8 cellular contexts compared by ENCODE assay signal in the genomic region with DNA sequence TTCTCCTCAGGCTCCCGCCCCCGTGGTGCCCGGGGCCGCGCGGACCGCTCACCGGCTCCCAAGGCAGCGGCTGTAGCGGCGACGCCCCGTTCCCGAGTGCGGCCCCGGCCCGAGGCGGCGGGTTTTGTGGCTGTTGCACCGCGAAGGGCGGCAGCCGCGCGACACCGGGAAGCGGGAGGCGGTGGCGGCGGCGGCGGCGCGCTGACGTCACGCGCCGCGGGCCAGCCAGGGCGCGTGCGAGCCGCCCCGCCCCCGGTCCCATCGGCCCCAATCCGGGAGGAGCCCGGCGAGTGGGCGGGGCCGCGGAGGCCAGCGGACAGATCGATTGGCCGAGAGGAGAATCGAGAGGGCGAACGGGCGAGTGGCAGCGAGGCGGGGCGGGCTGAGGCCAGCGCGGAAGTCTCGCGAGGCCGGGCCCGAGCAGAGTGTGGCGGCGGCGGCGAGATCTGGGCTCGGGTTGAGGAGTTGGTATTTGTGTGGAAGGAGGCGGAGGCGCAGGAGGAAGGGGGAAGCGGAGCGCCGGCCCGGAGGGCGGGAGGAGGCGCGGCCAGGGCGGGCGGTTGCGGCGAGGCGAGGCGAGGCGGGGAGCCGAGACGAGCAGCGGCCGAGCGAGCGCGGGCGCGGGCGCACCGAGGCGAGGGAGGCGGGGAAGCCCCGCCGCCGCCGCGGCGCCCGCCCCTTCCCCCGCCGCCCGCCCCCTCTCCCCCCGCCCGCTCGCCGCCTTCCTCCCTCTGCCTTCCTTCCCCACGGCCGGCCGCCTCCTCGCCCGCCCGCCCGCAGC. TPM values are rescaled to one million over a fixed set of nuclear protein-coding genes. Genes with fewer than 3 reads are reported as not detected.
DNase-seq lines count a peak whose midpoint lies in the region; ATAC-seq, FAIRE-seq and TF ChIP-seq lines count a peak whose summit lies in the region.

A gene (plus strand): TSS at position 726 of the 781 bp plus-strand sequence. CDS start 101 bp downstream, outside the sequence.

- peak within 1 kb of the TSS; percentile 94 for H2AK5ac ChIP-seq in H1 (ENCODE audit: low read depth, low read length)

- CTCF ChIA-PET in Calu3 (lab: Charles Lee), result interaction anchor here (1.2 kb wide), 1 partner anchor 45 kb away, joined by 3 read pairs; no protein-coding TSS in a partner anchor
- CTCF ChIA-PET in activated CD8-positive, alpha-beta memory T cell treated with anti-CD3 and anti-CD28 coated beads, Interleukin-2, amount 10 ng/mL, durations not matched to agents 7 days and 5 days (lab: Charles Lee), result interaction anchor here (1.0 to 5.0 kb wide), 5 partner anchors 14 to 46 kb away, joined by 3 to 53 read pairs (median 10); no protein-coding TSS in a partner anchor
- CTCF ChIA-PET in H1 (lab: Charles Lee; ENCODE audit: partially characterized antibody), result interaction anchor here (2.6 kb wide), 1 partner anchor 15 kb away, joined by 10 read pairs; no protein-coding TSS in a partner anchor

- H4K5ac ChIP-seq in H1 (ENCODE audit: insufficient read length, low read depth, low read length), result peak within 1 kb of the TSS; percentile 97

- H3K36me3 Mint-ChIP-seq in Calu3 (ENCODE audit: insufficient read depth, unreplicated experiment), result peaks cover 64% of the 10 kb centered on the region
- peaks cover 45% of the 10 kb centered on the region for H3K36me3 Mint-ChIP-seq in activated CD8-positive, alpha-beta memory T cell treated with anti-CD3 and anti-CD28 coated beads, Interleukin-2, amount 10 ng/mL, durations not matched to agents 7 days and 5 days

- H3K27ac Mint-ChIP-seq in Calu3 (ENCODE audit: unreplicated experiment), result peak within 1 kb of the TSS; percentile 98
- H3K27ac Mint-ChIP-seq in activated CD8-positive, alpha-beta memory T cell treated with anti-CD3 and anti-CD28 coated beads, Interleukin-2, amount 10 ng/mL, durations not matched to agents 7 days and 5 days, result peak within 1 kb of the TSS; percentile 99

- FAIRE-seq in H1 (lab: Jason Lieb, UNC), result no peak

- POLR2A ChIA-PET in H1 (lab: Charles Lee; ENCODE audit: partially characterized antibody), result interaction anchor here (0.7 to 7.4 kb wide), 5 partner anchors 10 to 40 kb away, joined by 3 to 90 read pairs (median 7); no protein-coding TSS in a partner anchor

- no peak within 1 kb of the TSS for H2BK120ac ChIP-seq in H1 (replicated peaks; ENCODE audit: low read depth, low read length)

- peak within 1 kb of the TSS; percentile 93 for H4K91ac ChIP-seq in H1 (replicated peaks; ENCODE audit: insufficient read length, low read length)

- peaks cover 22 to 32% of the 10 kb centered on the region in 2 experiments for H4K20me1 ChIP-seq in H1 (replicated peaks in 1 of 2; ENCODE audit: control insufficient read depth in 1 of 2, insufficient read depth in 2 of 2, low read length in 2 of 2)

- H2BK20ac ChIP-seq in H1 (ENCODE audit: low read length), result no peak within 1 kb of the TSS

- peaks cover 14% of the 10 kb centered on the region; the same call in 1 of the 2 replicates for H3K36me3 ChIP-seq in HUES48 (ENCODE audit: control insufficient read depth, insufficient read depth, low read length)
- H3K36me3 ChIP-seq in NT2/D1 (ENCODE audit: insufficient read depth, insufficient read length, low read length), result peaks cover 34% of the 10 kb centered on the region
- H3K36me3 ChIP-seq in H1 (ENCODE audit: control insufficient read depth in 2 of 4, insufficient read depth in 4 of 4, low read length in 3 of 4), result peaks cover 0 to 5% (median 2%) of the 10 kb centered on the region in 4 experiments; a peak in 3 of 8 replicates

- TF ChIP-seq CTCF in Calu3 (IDR thresholded peaks at IDR 0.05; ENCODE audit: unreplicated experiment), result no peak
- no peak for TF ChIP-seq CTCF in H1 (IDR thresholded peaks at IDR 0.05; ENCODE audit: control extremely low read depth in 1 of 3, insufficient read depth in 1 of 3, low read depth in 1 of 3, low read length in 3 of 3)

- peak within 1 kb of the TSS; percentile 93 for H3K56ac ChIP-seq in H1 (replicated peaks; ENCODE audit: insufficient read length, low read depth, low read length)

- peak within 1 kb of the TSS; percentile 100 for H3K27ac ChIP-seq in HUES48 (ENCODE audit: low read depth, low read length)
- H3K27ac ChIP-seq in H1 (ENCODE audit: low read depth, low read length), result peak within 1 kb of the TSS; percentile 91

- TF ChIP-seq EP300 in H1 (IDR thresholded peaks at IDR 0.05; ENCODE audit: borderline replicate concordance in 1 of 2, low read depth in 2 of 2, low read length in 2 of 2), result no peak

- DNase-seq in Calu3 (peak; percentile 99), NT2/D1 (ENCODE audit: low read depth, low spot score) (peak; percentile 87), H1 (ENCODE audit: low read depth in 1 of 2, low spot score in 2 of 2) (peak; percentile 92 to 98), mesenteric fat pad (ENCODE audit: low spot score) (peak; percentile 99)
- DNase-seq in activated CD8-positive, alpha-beta memory T cell treated with anti-CD3 and anti-CD28 coated beads, Interleukin-2, amount 10 ng/mL, durations not matched to agents 7 days and 5 days, result peak; percentile 99
- peak; percentile 96 for DNase-seq in stimulated activated CD8-positive, alpha-beta memory T cell treated with anti-CD3 and anti-CD28 coated beads, Interleukin-15, amount 100 ng/mL, for 1 hour (ENCODE audit: low read depth)

- H3K27me3 Mint-ChIP-seq in Calu3 (ENCODE audit: unreplicated experiment), result no peaks in the 10 kb centered on the region
- H3K27me3 Mint-ChIP-seq in activated CD8-positive, alpha-beta memory T cell treated with anti-CD3 and anti-CD28 coated beads, Interleukin-2, amount 10 ng/mL, durations not matched to agents 7 days and 5 days, result no peaks in the 10 kb centered on the region

- peak within 1 kb of the TSS; percentile 98 for H4K8ac ChIP-seq in H1 (ENCODE audit: extremely low read depth, insufficient read depth, low read length)

- peak within 1 kb of the TSS; percentile 90 for H3K18ac ChIP-seq in H1 (ENCODE audit: extremely low read depth, low read length)

- H3K4me3 ChIP-seq in HUES48 (ENCODE audit: low read depth, low read length) (peak within 1 kb of the TSS; percentile 95), NT2/D1 (ENCODE audit: insufficient read length, low read depth) (peak within 1 kb of the TSS; percentile 97), H1 (ENCODE audit: extremely low read depth in 1 of 4, insufficient read depth in 2 of 4, low read depth in 3 of 4, low read length in 4 of 4) (peak within 1 kb of the TSS; percentile 87 to 100 (median 94))

- no peak within 1 kb of the TSS for H2BK15ac ChIP-seq in H1 (ENCODE audit: low read length)

- H3K4me2 ChIP-seq in H1 (ENCODE audit: insufficient read depth in 1 of 2, low read depth in 2 of 2, low read length in 2 of 2), result peak within 1 kb of the TSS; percentile 68 to 71

- peak; percentile 79 for ATAC-seq in GM21423 (IDR thresholded peaks at IDR 0.05; ENCODE audit: unreplicated experiment)
- peak; percentile 86 for ATAC-seq in activated CD8-positive, alpha-beta memory T cell treated with anti-CD3 and anti-CD28 coated beads, Interleukin-2, amount 10 ng/mL, durations not matched to agents 7 days and 5 days

- WGBS in H1 (ENCODE audit: extremely low coverage in 1 of 2, insufficient coverage in 1 of 2, insufficient read length in 1 of 2, insufficient replicate concordance in 2 of 2, low coverage in 1 of 2, low lambda C conversion rate in 2 of 2, missing lambda C conversion rate in 1 of 2), 2 experiments, result 0% methylated on average over 17 of the region's 123 CpGs; no CpG with 5 or more reads in 1 of the 2 experiments

- H3K14ac ChIP-seq in H1 (ENCODE audit: insufficient read length), result no peak within 1 kb of the TSS

- H3K79me2 ChIP-seq in H1 (ENCODE audit: control insufficient read depth in 1 of 2, insufficient read depth in 2 of 2, low read length in 2 of 2), result peaks cover 67 to 84% of the 10 kb centered on the region in 2 experiments

- H3K9me3 ChIP-seq in HUES48 (ENCODE audit: control insufficient read depth, insufficient read depth, low read length), result no peaks in the 10 kb centered on the region
- no peaks in the 10 kb centered on the region for H3K9me3 ChIP-seq in NT2/D1 (ENCODE audit: insufficient read depth, low read length)
- H3K9me3 ChIP-seq in H1 (ENCODE audit: insufficient read depth in 2 of 2, low read depth in 1 of 2, low read length in 1 of 2), result no peaks in the 10 kb centered on the region

- H3K23ac ChIP-seq in H1 (ENCODE audit: insufficient read length), result no peak within 1 kb of the TSS

- H3K4me1 Mint-ChIP-seq in Calu3 (ENCODE audit: low read depth, unreplicated experiment), result peaks cover 30% of the 10 kb centered on the region
- peaks cover 55% of the 10 kb centered on the region for H3K4me1 Mint-ChIP-seq in activated CD8-positive, alpha-beta memory T cell treated with anti-CD3 and anti-CD28 coated beads, Interleukin-2, amount 10 ng/mL, durations not matched to agents 7 days and 5 days

- H3K9me3 Mint-ChIP-seq in Calu3 (ENCODE audit: low read depth, unreplicated experiment), result no peaks in the 10 kb centered on the region
- H3K9me3 Mint-ChIP-seq in activated CD8-positive, alpha-beta memory T cell treated with anti-CD3 and anti-CD28 coated beads, Interleukin-2, amount 10 ng/mL, durations not matched to agents 7 days and 5 days (ENCODE audit: low read depth), result no peaks in the 10 kb centered on the region

- TF ChIP-seq POLR2A in H1 (IDR thresholded peaks at IDR 0.05; ENCODE audit: control extremely low read depth in 1 of 2, low read depth in 2 of 2, low read length in 2 of 2), result peak; percentile 43 to 71

- no TSS peak for BruUV-seq in Calu3 (replicated peaks; lab: Mats Ljungman, UMichigan)

- peak within 1 kb of the TSS; percentile 95 for H2BK5ac ChIP-seq in H1 (ENCODE audit: low read depth, low read length)

- H3K4me1 ChIP-seq in HUES48 (ENCODE audit: control insufficient read depth, insufficient read depth, low read length) (peaks cover 12% of the 10 kb centered on the region; the same call in 1 of the 2 replicates), NT2/D1 (ENCODE audit: insufficient read depth, insufficient read length) (no peaks in the 10 kb centered on the region), H1 (replicated peaks in 1 of 4; ENCODE audit: control insufficient read depth in 3 of 4, insufficient read depth in 4 of 4, low read length in 3 of 4) (peaks cover 2 to 14% (median 5%) of the 10 kb centered on the region in 4 experiments; a peak in 3 of 7 replicates)

- no peak for TF ChIP-seq RAD21 in H1 (IDR thresholded peaks at IDR 0.05 in 1 of 2, conservative IDR thresholded peaks at IDR 0.05 in 1 of 2; ENCODE audit: low read depth in 2 of 2, low read length in 2 of 2)

- intact Hi-C loops in Calu3 (cut with micrococcal nuclease; ENCODE audit: unreplicated experiment), result no loop called here

- H2BK12ac ChIP-seq in H1 (ENCODE audit: low read depth, low read length), result peak within 1 kb of the TSS; percentile 80; the same call in 1 of the 2 replicates

- peaks cover 3% of the 10 kb centered on the region; the same call in 1 of the 2 replicates for H3K79me1 ChIP-seq in H1 (ENCODE audit: low read depth, low read length)

- peak within 1 kb of the TSS; percentile 97 for H3K9ac ChIP-seq in HUES48 (ENCODE audit: low read depth, low read length)
- H3K9ac ChIP-seq in NT2/D1 (ENCODE audit: insufficient read length, low read depth), result peak within 1 kb of the TSS; percentile 97
- H3K9ac ChIP-seq in H1 (replicated peaks in 1 of 4; ENCODE audit: extremely low read depth in 1 of 4, low read depth in 3 of 4, low read length in 3 of 4), result peak within 1 kb of the TSS; percentile 92 to 98 (median 96)

- H3K23me2 ChIP-seq in H1 (ENCODE audit: low read depth, low read length), result no peaks in the 10 kb centered on the region; the same call in 1 of the 2 replicates

- peak within 1 kb of the TSS; percentile 78 for H3K4ac ChIP-seq in H1 (replicated peaks; ENCODE audit: insufficient read length, low read depth, low read length)

- H3K4me3 Mint-ChIP-seq in Calu3 (ENCODE audit: low read depth, unreplicated experiment), result peak within 1 kb of the TSS; percentile 92
- peak within 1 kb of the TSS; percentile 97 for H3K4me3 Mint-ChIP-seq in activated CD8-positive, alpha-beta memory T cell treated with anti-CD3 and anti-CD28 coated beads, Interleukin-2, amount 10 ng/mL, durations not matched to agents 7 days and 5 days

- H3K27me3 ChIP-seq in HUES48 (ENCODE audit: control insufficient read depth, insufficient read depth, low read length), result no peaks in the 10 kb centered on the region
- H3K27me3 ChIP-seq in NT2/D1 (ENCODE audit: insufficient read depth, insufficient read length), result no peaks in the 10 kb centered on the region
- H3K27me3 ChIP-seq in H1 (replicated peaks in 1 of 4; ENCODE audit: control insufficient read depth in 3 of 4, extremely low read depth in 1 of 4, insufficient read depth in 3 of 4, low read length in 3 of 4), result no peaks in the 10 kb centered on the region

- no peak within 1 kb of the TSS for H2AFZ ChIP-seq in H1 (ENCODE audit: low read length)

RNA-seq across cellular contexts. Expression of the gene that starts here (rescaled TPM):
- total RNA-seq in Calu3 (2022) (99.0 and 100.0 TPM in 2 replicates), mesenteric fat pad (61.3 TPM)
- 100 to 1,000 TPM in 1 of 2 experiments, 10 to 100 TPM in 1; 85.3 to 116 TPM for total RNA-seq in activated CD8-positive, alpha-beta memory T cell treated with anti-CD3 and anti-CD28 coated beads, Interleukin-2, amount 10 ng/mL, durations not matched to agents 7 days and 5 days
- total RNA-seq in H1 (2021; fragmentation: NEBNext Ultra II Directional; extraction: Animal tissue kit (Norgen Biotek cat#: 25700)), result 106 and 119 TPM in 2 replicates
- 26.4 and 27.0 TPM in 2 replicates for polyA plus RNA-seq in H1 (2011; rRNA removed)
- 40.1 TPM for polyA plus RNA-seq in H1 (2011; cell fraction: cytosol; rRNA removed)
- polyA plus RNA-seq in H1 (2011; cell fraction: nucleus; rRNA removed), result 32.3 TPM
- polyA plus RNA-seq in H1 (2012, experiment 1 of 2), result 46.8 to 85.4 TPM (median 55.0 TPM) in 4 replicates
- polyA plus RNA-seq in H1 (2012, experiment 2 of 2), result 12.3 TPM
- polyA plus RNA-seq in H1 (2013, experiment 1 of 2), result 140 TPM
- polyA plus RNA-seq in H1 (2013, experiment 2 of 2), result 143 TPM
- polyA minus RNA-seq in H1 (2011; rRNA and poly(A)+ RNA removed), result 36.6 and 40.1 TPM in 2 replicates
- polyA minus RNA-seq in H1 (2011; cell fraction: cytosol; rRNA and poly(A)+ RNA removed), result 36.2 TPM
- 40.7 TPM for polyA minus RNA-seq in H1 (2011; cell fraction: nucleus; rRNA and poly(A)+ RNA removed)

Comparison
In these comparisons a context has a peak if more than half of its experiments do, and no peak if none do; other contexts are left out.
1. Peak in every context shown above with its lines: DNase-seq, ATAC-seq, H3K4me3 ChIP-seq and H3K27ac ChIP-seq.